In the genomic region with DNA sequence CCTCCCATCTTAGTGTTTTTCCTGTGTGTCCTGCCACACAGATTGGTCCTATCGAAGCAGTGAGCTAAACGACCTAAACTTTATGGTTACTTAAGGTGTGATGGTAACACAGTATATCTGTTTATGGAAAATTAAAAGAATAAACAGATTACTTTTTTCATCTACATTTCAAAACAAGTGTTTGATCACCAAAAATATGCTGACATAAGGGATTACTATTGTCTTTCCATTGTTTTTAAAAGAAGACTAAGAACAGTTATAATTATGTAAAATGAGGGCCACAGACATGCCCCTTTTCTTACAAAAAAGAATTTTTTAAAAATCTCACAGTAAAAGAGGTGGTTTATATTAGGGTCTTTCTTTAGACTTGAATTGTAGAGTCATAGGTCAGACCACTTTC, we compare ENCODE assay signal across 2 cellular contexts.
TF ChIP-seq lines count a peak whose summit lies in the region.

No MANE protein-coding gene starts in this region.

TF ChIP-seq in HepG2, 621 proteins besides CTCF, POLR2A, EP300 and RAD21:
- TF ChIP-seq, protein P1, sequence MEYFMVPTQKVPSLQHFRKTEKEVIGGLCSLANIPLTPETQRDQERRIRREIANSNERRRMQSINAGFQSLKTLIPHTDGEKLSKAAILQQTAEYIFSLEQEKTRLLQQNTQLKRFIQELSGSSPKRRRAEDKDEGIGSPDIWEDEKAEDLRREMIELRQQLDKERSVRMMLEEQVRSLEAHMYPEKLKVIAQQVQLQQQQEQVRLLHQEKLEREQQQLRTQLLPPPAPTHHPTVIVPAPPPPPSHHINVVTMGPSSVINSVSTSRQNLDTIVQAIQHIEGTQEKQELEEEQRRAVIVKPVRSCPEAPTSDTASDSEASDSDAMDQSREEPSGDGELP (IDR thresholded peaks at IDR 0.05; ENCODE audit: borderline replicate concordance, low read depth), result no peak
- no peak for TF ChIP-seq STAG1 (CRISPR knock-in tag; IDR thresholded peaks at IDR 0.05)
- TF ChIP-seq, protein P2, sequence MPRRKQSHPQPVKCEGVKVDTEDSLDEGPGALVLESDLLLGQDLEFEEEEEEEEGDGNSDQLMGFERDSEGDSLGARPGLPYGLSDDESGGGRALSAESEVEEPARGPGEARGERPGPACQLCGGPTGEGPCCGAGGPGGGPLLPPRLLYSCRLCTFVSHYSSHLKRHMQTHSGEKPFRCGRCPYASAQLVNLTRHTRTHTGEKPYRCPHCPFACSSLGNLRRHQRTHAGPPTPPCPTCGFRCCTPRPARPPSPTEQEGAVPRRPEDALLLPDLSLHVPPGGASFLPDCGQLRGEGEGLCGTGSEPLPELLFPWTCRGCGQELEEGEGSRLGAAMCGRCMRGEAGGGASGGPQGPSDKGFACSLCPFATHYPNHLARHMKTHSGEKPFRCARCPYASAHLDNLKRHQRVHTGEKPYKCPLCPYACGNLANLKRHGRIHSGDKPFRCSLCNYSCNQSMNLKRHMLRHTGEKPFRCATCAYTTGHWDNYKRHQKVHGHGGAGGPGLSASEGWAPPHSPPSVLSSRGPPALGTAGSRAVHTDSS (CRISPR knock-in tag; conservative IDR thresholded peaks at IDR 0.05), result no peak
- no peak for TF ChIP-seq ZSCAN29 (CRISPR knock-in tag; conservative IDR thresholded peaks at IDR 0.05)
- peak; percentile 94 for TF ChIP-seq MAFF (IDR thresholded peaks at IDR 0.05; ENCODE audit: low read depth, low read length)
- TF ChIP-seq SRSF1 (optimal IDR thresholded peaks at IDR 0.05; ENCODE audit: low read depth, low read length), result no peak
- no peak for TF ChIP-seq YEATS4 (CRISPR knock-in tag; IDR thresholded peaks at IDR 0.05; ENCODE audit: borderline replicate concordance)
- peak; percentile 91 to 97 for TF ChIP-seq MAFK (conservative IDR thresholded peaks at IDR 0.05 in 1 of 2, IDR thresholded peaks at IDR 0.05 in 1 of 2; ENCODE audit: low read length in 2 of 2)
- TF ChIP-seq CCAR2 (optimal IDR thresholded peaks at IDR 0.05; ENCODE audit: low read depth, low read length), result no peak
- no peak for TF ChIP-seq ONECUT2 (CRISPR knock-in tag; IDR thresholded peaks at IDR 0.05)
- TF ChIP-seq MXI1 (IDR thresholded peaks at IDR 0.05; ENCODE audit: borderline replicate concordance, low read depth, low read length), result no peak
- TF ChIP-seq ZNF567 (CRISPR knock-in tag; IDR thresholded peaks at IDR 0.05; ENCODE audit: borderline replicate concordance), result no peak
- TF ChIP-seq PAWR (CRISPR knock-in tag; IDR thresholded peaks at IDR 0.05; ENCODE audit: borderline replicate concordance), result no peak
- TF ChIP-seq SOX6 (IDR thresholded peaks at IDR 0.05), result no peak
- no peak for TF ChIP-seq SOX6 (CRISPR knock-in tag; IDR thresholded peaks at IDR 0.05)

TF ChIP-seq in K562, 482 proteins besides CTCF, POLR2A, EP300 and RAD21:
- TF ChIP-seq MAFG (tag; conservative IDR thresholded peaks at IDR 0.05) (peak; percentile 65), HMG20B (CRISPR knock-in tag; IDR thresholded peaks at IDR 0.05) (no peak), ZNF316 (IDR thresholded peaks at IDR 0.05) (peak; percentile 92), MAFK (IDR thresholded peaks at IDR 0.05; ENCODE audit: low read length) (peak; percentile 88), MAFF (IDR thresholded peaks at IDR 0.05; ENCODE audit: low read length) (peak; percentile 83), C11orf30 (IDR thresholded peaks at IDR 0.05; ENCODE audit: low read depth) (peak; percentile 79), TRIM24 (IDR thresholded peaks at IDR 0.05) (no peak)
- TF ChIP-seq, protein P3, sequence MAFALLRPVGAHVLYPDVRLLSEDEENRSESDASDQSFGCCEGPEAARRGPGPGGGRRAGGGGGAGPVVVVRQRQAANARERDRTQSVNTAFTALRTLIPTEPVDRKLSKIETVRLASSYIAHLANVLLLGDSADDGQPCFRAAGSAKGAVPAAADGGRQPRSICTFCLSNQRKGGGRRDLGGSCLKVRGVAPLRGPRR (CRISPR knock-in tag; IDR thresholded peaks at IDR 0.05), result no peak
